Comparison of ENCODE assay signal across 11 cellular contexts in the genomic region with DNA sequence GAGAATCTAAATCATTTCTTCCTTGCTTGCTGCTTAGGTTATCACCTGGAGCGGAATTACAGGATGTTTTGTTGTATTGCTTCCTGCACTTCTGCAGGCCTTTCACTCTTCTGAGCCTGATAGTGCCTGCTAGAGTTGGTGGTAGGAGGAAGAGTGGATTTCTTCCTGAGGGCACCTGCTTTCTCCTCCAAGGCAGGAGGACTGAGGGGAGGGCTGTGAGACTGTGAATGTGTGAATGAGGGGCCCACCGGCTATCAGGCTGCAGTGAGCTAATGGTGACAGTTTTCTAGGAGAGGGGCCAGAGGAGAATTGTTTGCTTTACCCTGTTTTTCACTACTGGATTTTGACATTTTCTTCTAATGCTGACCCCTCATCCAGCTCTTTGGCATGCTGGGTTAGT. TPM values are rescaled to one million over a fixed set of nuclear protein-coding genes. Genes with fewer than 3 reads are reported as not detected.
A peak's percentile ranks its signal among the peaks of the same experiment; 100 is the strongest.
DNase-seq lines count a peak whose midpoint lies in the region; ATAC-seq and TF ChIP-seq lines count a peak whose summit lies in the region.
"Had no signal": no experiment of that assay in that cellular context is flagged by ENCODE, and none has a peak within 500 bp of the region (broad histone marks: within the 10 kb centered on the region; RNA-seq: fewer than 3 reads in every experiment).

No MANE protein-coding gene starts in this region.

- no peak overlapping the region for H3K27ac Mint-ChIP-seq in endothelial cell (ENCODE audit: unreplicated experiment)

- H3K27me3 ChIP-seq in HUES64 (ENCODE audit: insufficient read depth, low read length) = no peaks in the 10 kb centered on the region
- no peaks in the 10 kb centered on the region for H3K27me3 ChIP-seq in osteoblast (ENCODE audit: insufficient read depth, low read length)
- H3K27me3 ChIP-seq in BE2C = no peaks in the 10 kb centered on the region

- H2AFZ ChIP-seq in osteoblast (ENCODE audit: low read length) = peak overlapping the region; percentile 87

- peak overlapping the region; percentile 95 for H3K4me2 ChIP-seq in osteoblast (ENCODE audit: insufficient read depth, low read length)

- no peaks in the 10 kb centered on the region for H3K36me3 Mint-ChIP-seq in endothelial cell (ENCODE audit: low read depth, unreplicated experiment)

- H3K9me3 ChIP-seq in HUES64 (ENCODE audit: insufficient read depth, low read depth, low read length) = no peaks in the 10 kb centered on the region
- H3K9me3 ChIP-seq in osteoblast (ENCODE audit: low read depth, low read length) = no peaks in the 10 kb centered on the region
- no peaks in the 10 kb centered on the region for H3K9me3 ChIP-seq in BE2C

- H3K4me3 Mint-ChIP-seq in endothelial cell (ENCODE audit: unreplicated experiment) = peak overlapping the region; percentile 78

- no peak for ATAC-seq in GM19324 (IDR thresholded peaks at IDR 0.05; ENCODE audit: low FRiP score, unreplicated experiment)
- no peak for ATAC-seq in HG02623 (IDR thresholded peaks at IDR 0.05; ENCODE audit: unreplicated experiment)
- ATAC-seq: K562 had no signal

- TF ChIP-seq CTCF in 22Rv1 (IDR thresholded peaks at IDR 0.05) (no peak), endothelial cell (IDR thresholded peaks at IDR 0.05; ENCODE audit: unreplicated experiment) (no peak), osteoblast (IDR thresholded peaks at IDR 0.05; ENCODE audit: extremely low read depth, low read depth, low read length) (no peak), BE2C (IDR thresholded peaks at IDR 0.05; ENCODE audit: low read depth, low read length) (no peak)

- H3K4me1 Mint-ChIP-seq in endothelial cell (ENCODE audit: unreplicated experiment) = peaks cover 31% of the 10 kb centered on the region

- H3K4me1 ChIP-seq in HUES64 (ENCODE audit: insufficient read depth, low read length) = peaks cover 19% of the 10 kb centered on the region
- H3K4me1 ChIP-seq in osteoblast (ENCODE audit: insufficient read depth, low read length) = peaks cover 19% of the 10 kb centered on the region
- peaks cover 11% of the 10 kb centered on the region for H3K4me1 ChIP-seq in BE2C

- WGBS in HUES64 = 68% methylated on average over 2 of the region's 2 CpGs

- H3K27ac ChIP-seq in 22Rv1 (peak overlapping the region; percentile 35; the same call in 1 of the 2 replicates), HUES64 (ENCODE audit: low read depth, low read length) (no peak overlapping the region), osteoblast (ENCODE audit: low read depth, low read length) (peak overlapping the region; percentile 55)

- peaks cover 23% of the 10 kb centered on the region for H3K79me2 ChIP-seq in osteoblast (ENCODE audit: insufficient read depth, low read length)

- H3K4me3 ChIP-seq in HUES64 (ENCODE audit: low read length) = peak overlapping the region; percentile 70
- H3K4me3 ChIP-seq in osteoblast (ENCODE audit: insufficient read depth, low read length) = no peak overlapping the region
- H3K4me3 ChIP-seq in BE2C (ENCODE audit: low read depth, low read length) = no peak overlapping the region
- H3K4me3 ChIP-seq: K562 had no signal

- peaks cover 9% of the 10 kb centered on the region for H3K36me3 ChIP-seq in HUES64 (ENCODE audit: insufficient read depth, low read length)
- peaks cover 21% of the 10 kb centered on the region for H3K36me3 ChIP-seq in osteoblast (ENCODE audit: insufficient read depth, low read length)
- H3K36me3 ChIP-seq in BE2C = no peaks in the 10 kb centered on the region; the same call in 1 of the 2 replicates

- DNase-seq in endothelial cell (ENCODE audit: low spot score) (no peak), osteoblast (ENCODE audit: insufficient read length, low spot score, missing footprints) (peak; percentile 74), SKM-1 treated with dmso at 0.1 percent for 144 hours (lab: John Stamatoyannopoulos, UW; ENCODE audit: unreplicated experiment) (no peak), BE2C (no peak)
- DNase-seq: CD4-positive, CD25-positive, alpha-beta regulatory T cell had no signal

- peak overlapping the region; percentile 64; the same call in 1 of the 2 replicates for H3K9ac ChIP-seq in HUES64 (ENCODE audit: low read depth, low read length)

- no peaks in the 10 kb centered on the region for H3K9me3 Mint-ChIP-seq in endothelial cell (ENCODE audit: unreplicated experiment)

- H4K20me1 ChIP-seq in osteoblast (ENCODE audit: insufficient read depth, low read length) = no peaks in the 10 kb centered on the region

- peaks cover 12% of the 10 kb centered on the region for H3K27me3 Mint-ChIP-seq in endothelial cell (ENCODE audit: unreplicated experiment)

RNA-seq across cellular contexts. Expression of a gene that starts 39.0 kb away (rescaled TPM):
- polyA plus RNA-seq in HUES64 (2013, experiment 1 of 2) = 8.9 TPM
- 10.5 TPM for polyA plus RNA-seq in HUES64 (2013, experiment 2 of 2)
- 6.2 TPM for total RNA-seq in endothelial cell (ENCODE audit: unreplicated experiment)
- total RNA-seq in osteoblast = 27.4 and 28.6 TPM in 2 replicates
- 10.6 TPM for polyA plus RNA-seq in BE2C (2012; ENCODE audit: insufficient read depth, insufficient read length, low read depth)

RNA-seq across cellular contexts. Expression of a gene that starts 49.1 kb away (rescaled TPM):
- 54.7 TPM for polyA plus RNA-seq in HUES64 (2013, experiment 1 of 2)
- polyA plus RNA-seq in HUES64 (2013, experiment 2 of 2) = 57.2 TPM
- total RNA-seq in endothelial cell (ENCODE audit: unreplicated experiment) (28.2 TPM), osteoblast (35.7 and 36.6 TPM in 2 replicates)
- 57.2 TPM for polyA plus RNA-seq in BE2C (2012; ENCODE audit: insufficient read depth, insufficient read length, low read depth)

RNA-seq across cellular contexts. Expression of a gene that starts 57.4 kb away (rescaled TPM):
- polyA plus RNA-seq in HUES64 (2013, experiment 1 of 2) = 0.75 TPM
- 1.3 TPM for polyA plus RNA-seq in HUES64 (2013, experiment 2 of 2)
- total RNA-seq in endothelial cell (ENCODE audit: unreplicated experiment) = 2.8 TPM
- total RNA-seq in osteoblast = 1.2 and 1.4 TPM in 2 replicates
- polyA plus RNA-seq in BE2C (2012; ENCODE audit: insufficient read depth, insufficient read length, low read depth) = not detected
- total RNA-seq: CD4-positive, CD25-positive, alpha-beta regulatory T cell; SK-MEL-5 had no signal
